8 cellular contexts compared by ENCODE assay signal in the genomic region with DNA sequence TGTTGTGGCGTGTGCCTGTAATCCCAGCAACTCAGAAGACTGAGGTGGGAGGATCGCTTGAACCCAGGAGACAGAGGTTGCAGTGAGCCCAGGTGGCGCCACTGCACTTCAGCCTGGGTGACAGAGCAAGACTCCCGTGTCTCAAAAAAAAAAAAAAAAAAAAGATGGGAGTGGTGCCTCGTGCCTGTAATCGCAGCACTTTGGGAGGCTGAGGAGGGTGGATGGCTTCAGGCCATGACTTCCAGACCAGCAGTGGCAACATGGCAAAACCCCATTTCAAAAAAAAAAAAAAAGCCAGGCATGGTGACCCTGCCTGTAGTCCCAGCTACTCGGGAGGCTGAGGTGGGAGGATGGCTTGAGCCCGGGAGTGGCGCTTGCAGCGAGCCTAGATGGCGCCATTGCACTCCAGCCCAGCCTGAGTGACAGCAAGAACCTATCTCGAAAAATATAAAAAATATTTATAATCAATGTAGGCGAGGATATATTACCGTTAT. TPM values are rescaled to one million over a fixed set of nuclear protein-coding genes. Genes with fewer than 3 reads are reported as not detected.
DNase-seq lines count a peak whose midpoint lies in the region; ATAC-seq and TF ChIP-seq lines count a peak whose summit lies in the region.

No MANE protein-coding gene starts in this region.

- H3K27ac ChIP-seq in WERI-Rb-1 (no peak overlapping the region), colonic mucosa (no peak overlapping the region)

- DNase-seq in COLO668 (lab: John Stamatoyannopoulos, UW; ENCODE audit: unreplicated experiment) (peak; percentile 45), NCI-H146 (lab: John Stamatoyannopoulos, UW) (peak; percentile 70), WERI-Rb-1 (peak; percentile 77), colonic mucosa (peak; percentile 58), midbrain (lab: John Stamatoyannopoulos, UW) (peak; percentile 8), SIG-M5 (lab: John Stamatoyannopoulos, UW) (no peak)
- peak; percentile 34 for DNase-seq in stimulated activated naive CD4-positive, alpha-beta T cell treated with Interleukin-2 at 50 U/mL for 16 hours (lab: John Stamatoyannopoulos, UW)

- H3K9me3 ChIP-seq in WERI-Rb-1 (ENCODE audit: severe bottlenecking): no peaks in the 10 kb centered on the region
- H3K9me3 ChIP-seq in colonic mucosa: no peaks in the 10 kb centered on the region

- H3K4me1 ChIP-seq in colonic mucosa: no peaks in the 10 kb centered on the region

- TF ChIP-seq CTCF in WERI-Rb-1 (IDR thresholded peaks at IDR 0.05; ENCODE audit: low read depth, low read length) (peak; percentile 52), colonic mucosa (IDR thresholded peaks at IDR 0.05) (peak; percentile 28)

- no peak overlapping the region for H3K9ac ChIP-seq in colonic mucosa (ENCODE audit: low read depth in 2 of 2, low read length in 2 of 2)

- intact Hi-C loops in colonic mucosa (cut with DNase I): loop anchor here (2.0 kb wide), 1 partner anchor 163 kb away; no protein-coding TSS in a partner anchor

- H3K27me3 ChIP-seq in WERI-Rb-1 (ENCODE audit: insufficient read depth, low read depth, severe bottlenecking): no peaks in the 10 kb centered on the region
- H3K27me3 ChIP-seq in colonic mucosa: no peaks in the 10 kb centered on the region

- peak; percentile 58 for ATAC-seq in GM21360 (IDR thresholded peaks at IDR 0.05; ENCODE audit: unreplicated experiment)

- H3K36me3 ChIP-seq in WERI-Rb-1 (peaks cover 13% of the 10 kb centered on the region), colonic mucosa (no peaks in the 10 kb centered on the region)

- H3K4me3 ChIP-seq in WERI-Rb-1 (ENCODE audit: low read depth, low read length): no peak overlapping the region
- no peak overlapping the region for H3K4me3 ChIP-seq in colonic mucosa

RNA-seq across cellular contexts. Expression of gene EIF2S3, which starts 27.0 kb away (rescaled TPM):
- total RNA-seq in colonic mucosa: 100 to 1,000 TPM; 166 to 180 TPM

RNA-seq across cellular contexts. Expression of gene KLHL15, which starts 54.7 kb away (rescaled TPM):
- total RNA-seq in colonic mucosa: 1 to 10 TPM; 4.0 to 5.2 TPM
